8 cellular contexts compared by ENCODE assay signal in the genomic region with DNA sequence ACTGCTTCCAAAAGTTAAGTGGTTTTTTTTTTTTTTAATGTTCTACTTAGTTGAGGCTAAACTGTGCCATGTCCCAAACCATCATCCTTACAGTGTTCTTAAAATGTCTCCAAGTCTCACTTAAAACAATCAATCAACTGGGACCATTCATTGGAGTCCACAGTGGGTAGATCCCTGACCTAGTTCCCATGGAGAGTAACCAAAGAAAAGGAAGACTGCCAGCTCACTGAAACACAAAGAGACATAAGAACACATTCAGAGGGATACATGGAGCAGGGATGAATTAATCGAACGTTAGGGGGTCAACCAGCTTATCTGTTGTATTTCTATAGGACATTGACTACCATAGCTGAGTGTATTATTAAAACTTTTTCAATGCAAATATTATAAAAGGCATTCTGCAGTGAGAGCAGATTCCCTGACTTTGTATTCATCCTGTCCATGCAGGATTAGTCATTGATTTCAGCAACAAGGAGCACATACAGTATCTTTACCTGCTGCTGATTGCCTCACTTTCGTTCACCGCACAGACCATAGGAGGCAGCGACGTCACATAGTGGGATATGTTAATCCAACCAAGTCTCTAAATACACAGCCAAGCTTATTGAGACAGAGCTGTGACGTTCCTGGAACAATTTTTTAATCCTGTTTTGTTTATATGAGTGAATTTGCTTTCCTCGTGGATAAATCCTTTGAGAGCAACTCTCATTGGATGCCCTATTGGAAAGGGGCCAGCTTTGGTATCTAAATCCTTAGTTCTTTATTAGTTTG.
DNase-seq lines count a peak whose midpoint lies in the region; ATAC-seq and TF ChIP-seq lines count a peak whose summit lies in the region.

No MANE protein-coding gene starts in this region.

- H3K36me3 ChIP-seq in adipocyte (ENCODE audit: control insufficient read depth, insufficient read depth, low read length, severe bottlenecking): no peaks in the 10 kb centered on the region
- H3K36me3 ChIP-seq in upper lobe of right lung: no peaks in the 10 kb centered on the region

- no peak overlapping the region for H3K4me3 Mint-ChIP-seq in immature natural killer cell

- ATAC-seq in upper lobe of right lung: no peak

- H3K27me3 Mint-ChIP-seq in immature natural killer cell (ENCODE audit: low read depth in 3 of 3): peaks cover 0 to 4% (median 0%) of the 10 kb centered on the region in 3 donors

- H3K27me3 ChIP-seq in adipocyte (replicated peaks; ENCODE audit: control insufficient read depth, insufficient read depth, low read length) (no peaks in the 10 kb centered on the region), upper lobe of right lung (no peaks in the 10 kb centered on the region)

- intact Hi-C loops in upper lobe of right lung (cut with DNase I) (no loop called here), posterior vena cava (cut with DNase I) (loop anchor here in 1 of 2 donors (10.0 kb wide), 1 partner anchor 849 kb away; no protein-coding TSS in a partner anchor)

- H3K4me3 ChIP-seq in HFF-Myc (replicated peaks; ENCODE audit: low read depth, low read length) (no peak overlapping the region), adipocyte (ENCODE audit: low read length) (peak overlapping the region; percentile 68), upper lobe of right lung (peak overlapping the region; percentile 21)

- DNase-seq in AG09319 (ENCODE audit: extremely low read depth, low read depth) (peak; percentile 22), HFF-Myc (ENCODE audit: extremely low read depth, low read depth) (peak; percentile 30), adipocyte (ENCODE audit: low read depth) (peak; percentile 73), iPS-NIHi7 (ENCODE audit: extremely low spot score) (peak; percentile 36), upper lobe of right lung (no peak), posterior vena cava (ENCODE audit: low spot score) (no peak), germinal center (ENCODE audit: low spot score) (no peak), immature natural killer cell (no peak)

- H3K9me3 ChIP-seq in adipocyte (ENCODE audit: control insufficient read depth, low read length): no peaks in the 10 kb centered on the region
- no peaks in the 10 kb centered on the region for H3K9me3 ChIP-seq in upper lobe of right lung

- peak overlapping the region; percentile 56 for H3K9ac ChIP-seq in adipocyte (ENCODE audit: low read length)

- peaks cover 0 to 6% of the 10 kb centered on the region in 2 donors for H3K4me1 Mint-ChIP-seq in immature natural killer cell

- H3K27ac Mint-ChIP-seq in immature natural killer cell: no peak overlapping the region

- H3K4me1 ChIP-seq in adipocyte (ENCODE audit: control insufficient read depth, insufficient read depth, low read length) (peaks cover 11% of the 10 kb centered on the region), upper lobe of right lung (peaks cover 16% of the 10 kb centered on the region)

- TF ChIP-seq CTCF in AG09319 (IDR thresholded peaks at IDR 0.05; ENCODE audit: low read depth, low read length) (peak; percentile 19), HFF-Myc (IDR thresholded peaks at IDR 0.05; ENCODE audit: low read depth, low read length, missing control alignments) (peak; percentile 62), upper lobe of right lung (IDR thresholded peaks at IDR 0.05) (no peak)

- no peaks in the 10 kb centered on the region for H3K36me3 Mint-ChIP-seq in immature natural killer cell

- H3K27ac ChIP-seq in upper lobe of right lung: peak overlapping the region; percentile 21

- H3K9me3 Mint-ChIP-seq in immature natural killer cell: peaks cover 0 to 7% (median 3%) of the 10 kb centered on the region in 6 donors

Comparison
In these comparisons a context has a peak if more than half of its experiments do, and no peak if none do; other contexts are left out.
1. DNase-seq: peak in AG09319 (single experiment), HFF-Myc (single experiment), adipocyte (single experiment) and iPS-NIHi7 (single experiment); none in upper lobe of right lung (single experiment), posterior vena cava (single experiment), germinal center (single experiment) and immature natural killer cell (0 of 3).